In genomic region chrX:97597954-97598353, GRCh38 we compare ENCODE assay signal across 14 cellular contexts.
DNase-seq lines count a peak whose midpoint lies in the region; ATAC-seq and TF ChIP-seq lines count a peak whose summit lies in the region.
"Had no signal": no experiment of that assay in that cellular context is flagged by ENCODE, and none has a peak within 500 bp of the region (broad histone marks: within the 10 kb centered on the region; RNA-seq: fewer than 3 reads in every experiment).

No MANE protein-coding gene starts in this region.

- no peaks in the 10 kb centered on the region for H3K27me3 ChIP-seq in HUES6 (ENCODE audit: control insufficient read depth, insufficient read depth, low read length)

- H3K36me3 Mint-ChIP-seq in activated T-helper 17 cell treated with anti-CD3 and anti-CD28 coated beads, Interleukin-2, amount 50 U/mL, for 72 hours (ENCODE audit: low read depth) = no peaks in the 10 kb centered on the region
- H3K36me3 Mint-ChIP-seq in natural killer cell = no peaks in the 10 kb centered on the region
- H3K36me3 Mint-ChIP-seq: IgD-negative memory B cell had no signal

- peak; percentile 97 for ATAC-seq in activated T-helper 17 cell treated with anti-CD3 and anti-CD28 coated beads, Interleukin-2, amount 50 U/mL, for 72 hours (replicated peaks)
- ATAC-seq in natural killer cell = peak; percentile 54 to 87 (median 76)
- ATAC-seq in HG02981 (IDR thresholded peaks at IDR 0.05; ENCODE audit: unreplicated experiment) = no peak
- no peak for ATAC-seq in HG03108 (IDR thresholded peaks at IDR 0.05; ENCODE audit: unreplicated experiment)

- H3K9ac ChIP-seq in HUES6 (ENCODE audit: low read length) = peak overlapping the region; percentile 9

- no peaks in the 10 kb centered on the region for H3K9me3 ChIP-seq in HUES6 (ENCODE audit: control insufficient read depth, insufficient read depth, low read depth, low read length)

- no peaks in the 10 kb centered on the region for H3K36me3 ChIP-seq in HUES6 (ENCODE audit: control insufficient read depth, insufficient read depth, low read length)

- peaks cover 34% of the 10 kb centered on the region for H3K4me1 ChIP-seq in HUES6 (ENCODE audit: control insufficient read depth, insufficient read depth, low read length)

- peaks cover 6% of the 10 kb centered on the region for H3K4me1 Mint-ChIP-seq in activated T-helper 17 cell treated with anti-CD3 and anti-CD28 coated beads, Interleukin-2, amount 50 U/mL, for 72 hours
- H3K4me1 Mint-ChIP-seq in natural killer cell = peaks cover 8 to 21% of the 10 kb centered on the region in 2 donors
- H3K4me1 Mint-ChIP-seq: B cell, IgD-negative memory B cell had no signal

- H3K27ac ChIP-seq in HUES6 (ENCODE audit: low read depth, low read length) = 0 out of 2 replicates have a peak overlapping the region, but pooled peaks have one; percentile 18

- no peaks in the 10 kb centered on the region for H3K27me3 Mint-ChIP-seq in activated T-helper 17 cell treated with anti-CD3 and anti-CD28 coated beads, Interleukin-2, amount 50 U/mL, for 72 hours
- peaks cover 0 to 5% of the 10 kb centered on the region in 2 donors for H3K27me3 Mint-ChIP-seq in natural killer cell (ENCODE audit: low read depth in 2 of 2)
- H3K27me3 Mint-ChIP-seq: B cell, IgD-negative memory B cell had no signal

- no peaks in the 10 kb centered on the region for H3K9me3 Mint-ChIP-seq in activated T-helper 17 cell treated with anti-CD3 and anti-CD28 coated beads, Interleukin-2, amount 50 U/mL, for 72 hours
- no peaks in the 10 kb centered on the region for H3K9me3 Mint-ChIP-seq in natural killer cell
- H3K9me3 Mint-ChIP-seq: IgD-negative memory B cell had no signal

- DNase-seq in D341Med (ENCODE audit: low spot score) = peak; percentile 8
- DNase-seq in natural killer cell = no peak
- DNase-seq in NCI-H774 (lab: John Stamatoyannopoulos, UW) = no peak
- no peak for DNase-seq in GDM1 (lab: John Stamatoyannopoulos, UW)
- DNase-seq: EL, NCI-H1694, posterior cingulate gyrus, SHP77 had no signal

- TF ChIP-seq CTCF in natural killer cell (IDR thresholded peaks at IDR 0.05) = no peak

- H3K4me3 ChIP-seq in HUES6 (ENCODE audit: low read depth, low read length) = no peak overlapping the region

- intact Hi-C loops in natural killer cell (cut with micrococcal nuclease) = no loop called here

- H3K27ac Mint-ChIP-seq in activated T-helper 17 cell treated with anti-CD3 and anti-CD28 coated beads, Interleukin-2, amount 50 U/mL, for 72 hours = peak overlapping the region; percentile 90
- peak overlapping the region; percentile 82 to 90 for H3K27ac Mint-ChIP-seq in natural killer cell
- H3K27ac Mint-ChIP-seq: B cell, IgD-negative memory B cell had no signal

- H3K4me3 Mint-ChIP-seq in activated T-helper 17 cell treated with anti-CD3 and anti-CD28 coated beads, Interleukin-2, amount 50 U/mL, for 72 hours = peak overlapping the region; percentile 39
- H3K4me3 Mint-ChIP-seq in natural killer cell = peak overlapping the region; percentile 17
- H3K4me3 Mint-ChIP-seq: B cell, IgD-negative memory B cell had no signal

Comparison
In these comparisons a context has a peak if more than half of its experiments do, and no peak if none do; other contexts are left out.
1. ATAC-seq: peak in activated T-helper 17 cell treated with anti-CD3 and anti-CD28 coated beads, Interleukin-2, amount 50 U/mL, for 72 hours (single experiment) and natural killer cell (3 of 3); none in HG02981 (single experiment) and HG03108 (single experiment).